In genomic region chr1:115475252-115475651, GRCh38 we compare ENCODE assay signal across 21 cellular contexts.
"Had no signal": no experiment of that assay in that cellular context is flagged by ENCODE, and none has a peak within 500 bp of the region (broad histone marks: within the 10 kb centered on the region; RNA-seq: fewer than 3 reads in every experiment).

No MANE protein-coding gene starts in this region.

- H3K9me3 ChIP-seq: SK-N-SH had no signal

- DNase-seq: IMR-90, Karpas-422, KG1, MM.1S, NCI-H1092 treated with DMSO at 0.1 percent for 48 hours, NCI-H1436, NCI-H187, NCI-H2029, NCI-H2081 treated with DMSO at 0.1 percent for 48 hours, NCI-H2171, NCI-H226, NCI-H446, NCI-H510A, NCI-H524 treated with DMSO at 0.1 percent for 48 hours, NCI-H69, NCI-H774, SHP77, SK-N-SH had no signal

- H3K27ac ChIP-seq: RWPE1 had no signal

- H3K4me2 ChIP-seq: SK-N-SH had no signal

- ATAC-seq: HepG2, Panc1 had no signal

- H3K9me2 ChIP-seq: SK-N-SH had no signal
